ENCODE assay signal across 14 cellular contexts in genomic region chr6:168181776-168182765, GRCh38.
A peak's percentile ranks its signal among the peaks of the same experiment; 100 is the strongest.
DNase-seq lines count a peak whose midpoint lies in the region; ATAC-seq and TF ChIP-seq lines count a peak whose summit lies in the region.
"Had no signal": no experiment of that assay in that cellular context is flagged by ENCODE, and none has a peak within 500 bp of the region (broad histone marks: within the 10 kb centered on the region; RNA-seq: fewer than 3 reads in every experiment).

No MANE protein-coding gene starts in this region.

- H3K4me3 ChIP-seq in A673 (ENCODE audit: low read depth, low read length, poor library complexity, severe bottlenecking) (no peak overlapping the region), GM23338 (no peak overlapping the region), endodermal cell (ENCODE audit: low read length) (no peak overlapping the region), neural progenitor cell (no peak overlapping the region), brain microvascular endothelial cell (ENCODE audit: low read depth, low read length) (no peak overlapping the region)

- H3K4me3 Mint-ChIP-seq in GM23338: no peak overlapping the region
- H3K4me3 Mint-ChIP-seq in endodermal cell: no peak overlapping the region
- peak overlapping the region; percentile 19 for H3K4me3 Mint-ChIP-seq in neural progenitor cell
- H3K4me3 Mint-ChIP-seq: CD4-positive, CD25-positive, alpha-beta regulatory T cell; IgD-negative memory B cell had no signal

- H3K27ac ChIP-seq in A673 (ENCODE audit: low read depth, low read length, poor library complexity, severe bottlenecking): peak overlapping the region; percentile 85
- no peak overlapping the region for H3K27ac ChIP-seq in GM23338 (ENCODE audit: low read depth)
- H3K27ac ChIP-seq in endodermal cell (ENCODE audit: low read depth, low read length): no peak overlapping the region
- no peak overlapping the region for H3K27ac ChIP-seq in neural progenitor cell
- H3K27ac ChIP-seq in brain microvascular endothelial cell: no peak overlapping the region

- in situ Hi-C loops in brain microvascular endothelial cell (cut with HindIII; ENCODE audit: low pct_ligation_motif_present, low sequenced_read_pairs): no loop called here

- H4K20me1 ChIP-seq in GM23338 (replicated peaks; ENCODE audit: insufficient read depth) (no peaks in the 10 kb centered on the region), neural progenitor cell (ENCODE audit: low read depth) (peaks cover 8% of the 10 kb centered on the region)

- H3K36me3 Mint-ChIP-seq in GM23338 (ENCODE audit: low read depth): peaks cover 4% of the 10 kb centered on the region; the same call in 2 of the 3 replicates
- peaks cover 4% of the 10 kb centered on the region for H3K36me3 Mint-ChIP-seq in endodermal cell (ENCODE audit: low read depth)
- H3K36me3 Mint-ChIP-seq in neural progenitor cell: peaks cover 3% of the 10 kb centered on the region
- H3K36me3 Mint-ChIP-seq: CD4-positive, CD25-positive, alpha-beta regulatory T cell had no signal

- H3K79me2 ChIP-seq in GM23338 (replicated peaks; ENCODE audit: insufficient read depth) (no peaks in the 10 kb centered on the region), neural progenitor cell (ENCODE audit: low read depth) (no peaks in the 10 kb centered on the region)

- 86 to 91% methylated on average over 17 to 24 of the region's 24 CpGs for WGBS in endodermal cell (ENCODE audit: insufficient coverage in 1 of 2, insufficient read length in 1 of 2), 2 experiments

- H3K9me3 Mint-ChIP-seq in GM23338: peaks cover 18% of the 10 kb centered on the region
- H3K9me3 Mint-ChIP-seq in endodermal cell: peaks cover 15% of the 10 kb centered on the region
- H3K9me3 Mint-ChIP-seq in neural progenitor cell: peaks cover 9% of the 10 kb centered on the region
- H3K9me3 Mint-ChIP-seq: CD4-positive, CD25-positive, alpha-beta regulatory T cell had no signal

- CTCF ChIA-PET in A673 (lab: Charles Lee): no interaction called here

- TF ChIP-seq CTCF in A673 (conservative IDR thresholded peaks at IDR 0.05; ENCODE audit: low read depth, low read length) (no peak), GM23338 (conservative IDR thresholded peaks at IDR 0.05; ENCODE audit: low read depth in 2 of 2) (no peak), endodermal cell (conservative IDR thresholded peaks at IDR 0.05) (no peak), neural progenitor cell (IDR thresholded peaks at IDR 0.05) (no peak), brain microvascular endothelial cell (IDR thresholded peaks at IDR 0.05; ENCODE audit: low read depth, low read length, missing control alignments) (no peak)

- H3K36me3 ChIP-seq in A673 (ENCODE audit: insufficient read depth, low read length, poor library complexity, severe bottlenecking) (no peaks in the 10 kb centered on the region), GM23338 (ENCODE audit: insufficient read depth) (no peaks in the 10 kb centered on the region), endodermal cell (ENCODE audit: control insufficient read depth, insufficient read depth, low read length) (no peaks in the 10 kb centered on the region), neural progenitor cell (no peaks in the 10 kb centered on the region), brain microvascular endothelial cell (replicated peaks) (no peaks in the 10 kb centered on the region)

- H3K9me3 ChIP-seq in A673 (ENCODE audit: low read depth, low read length, poor library complexity, severe bottlenecking) (no peaks in the 10 kb centered on the region), endodermal cell (ENCODE audit: control insufficient read depth, low read length) (no peaks in the 10 kb centered on the region), neural progenitor cell (ENCODE audit: low read depth) (no peaks in the 10 kb centered on the region)
- H3K9me3 ChIP-seq: Caco-2 had no signal

- no peaks in the 10 kb centered on the region for H3F3A ChIP-seq in GM23338 (replicated peaks; ENCODE audit: low read depth)
- H3F3A ChIP-seq in neural progenitor cell (ENCODE audit: low read depth): peaks cover 15% of the 10 kb centered on the region

- POLR2A ChIA-PET in A673 (lab: Charles Lee; ENCODE audit: low non-redundant PET): interaction anchor here (0.6 kb wide), 1 partner anchor 26 kb away, joined by 4 read pairs; no protein-coding TSS in a partner anchor

- intact Hi-C loops in A673 (cut with micrococcal nuclease; ENCODE audit: unreplicated experiment): no loop called here

- H3K4me2 ChIP-seq in GM23338 (no peak overlapping the region), neural progenitor cell (peak overlapping the region; percentile 41)

- peak overlapping the region; percentile 29 for H2AFZ ChIP-seq in GM23338
- H2AFZ ChIP-seq in neural progenitor cell (replicated peaks): no peak overlapping the region

- H3K27me3 ChIP-seq in A673 (replicated peaks; ENCODE audit: insufficient read depth, low read depth, low read length, poor library complexity) (no peaks in the 10 kb centered on the region), GM23338 (ENCODE audit: insufficient read depth) (no peaks in the 10 kb centered on the region), endodermal cell (ENCODE audit: control insufficient read depth, insufficient read depth, low read length, poor library complexity, severe bottlenecking) (no peaks in the 10 kb centered on the region), neural progenitor cell (peaks cover 70% of the 10 kb centered on the region), brain microvascular endothelial cell (replicated peaks) (no peaks in the 10 kb centered on the region)

- H3K27ac Mint-ChIP-seq in GM23338 (peak overlapping the region; percentile 70), endodermal cell (no peak overlapping the region), neural progenitor cell (peak overlapping the region; percentile 21)
- H3K27ac Mint-ChIP-seq: CD4-positive, CD25-positive, alpha-beta regulatory T cell had no signal

- H3K4me1 Mint-ChIP-seq in GM23338 (peaks cover 42% of the 10 kb centered on the region), endodermal cell (peaks cover 14% of the 10 kb centered on the region), neural progenitor cell (peaks cover 47% of the 10 kb centered on the region)
- H3K4me1 Mint-ChIP-seq: CD4-positive, CD25-positive, alpha-beta regulatory T cell; IgD-negative memory B cell had no signal

- peak; percentile 94 for DNase-seq in A673 (ENCODE audit: low spot score)
- DNase-seq in GM23338 (ENCODE audit: low spot score): no peak
- DNase-seq in endodermal cell: peak; percentile 42
- peak; percentile 75 for DNase-seq in neural progenitor cell (ENCODE audit: low spot score)
- DNase-seq in brain microvascular endothelial cell: no peak
- no peak for DNase-seq in cerebellar nuclear complex (lab: John Stamatoyannopoulos, UW)
- no peak for DNase-seq in HPDE6-E6E7 (ENCODE audit: extremely low spot score)
- DNase-seq: CD4-positive, CD25-positive, alpha-beta regulatory T cell; DMS153; NCI-H1105 treated with DMSO at 0.1 percent for 48 hours; NCI-H187 treated with DMSO at 0.1 percent for 48 hours; NCI-H748 treated with DMSO at 0.1 percent for 48 hours had no signal

- peaks cover 57% of the 10 kb centered on the region for H3K4me1 ChIP-seq in A673 (ENCODE audit: insufficient read depth, low read length, poor library complexity, severe bottlenecking)
- H3K4me1 ChIP-seq in GM23338 (ENCODE audit: insufficient read depth): peaks cover 32% of the 10 kb centered on the region
- peaks cover 13% of the 10 kb centered on the region for H3K4me1 ChIP-seq in endodermal cell (ENCODE audit: control insufficient read depth, insufficient read depth, low read length)
- peaks cover 39% of the 10 kb centered on the region for H3K4me1 ChIP-seq in neural progenitor cell
- H3K4me1 ChIP-seq: Caco-2 had no signal

- TSS peak; percentile 83 for BruUV-seq in A673 (replicated peaks; lab: Mats Ljungman, UMichigan)

- peaks cover 6% of the 10 kb centered on the region for H3K27me3 Mint-ChIP-seq in GM23338 (ENCODE audit: insufficient read depth, low read depth, poor library complexity)
- H3K27me3 Mint-ChIP-seq in endodermal cell (ENCODE audit: insufficient read depth): peaks cover 7% of the 10 kb centered on the region
- H3K27me3 Mint-ChIP-seq in neural progenitor cell (ENCODE audit: insufficient read depth, low read depth): peaks cover 38% of the 10 kb centered on the region

- ATAC-seq in GM23338: no peak

- peaks cover under 1% of the 10 kb centered on the region; the same call in 1 of the 2 replicates for H3K9me2 ChIP-seq in GM23338 (ENCODE audit: insufficient read depth)

- H3K9ac ChIP-seq in endodermal cell (ENCODE audit: extremely low read depth, low read length, poor library complexity, severe bottlenecking): no peak overlapping the region
- no peak overlapping the region for H3K9ac ChIP-seq in neural progenitor cell

TF ChIP-seq in GM23338, 12 proteins besides CTCF, POLR2A, EP300 and RAD21 (continues in another document):
- TF ChIP-seq ETS1 (IDR thresholded peaks at IDR 0.05): no peak
- no peak for TF ChIP-seq JUNB (IDR thresholded peaks at IDR 0.05; ENCODE audit: unreplicated experiment)
- TF ChIP-seq ZNF331 (CRISPR knock-in tag; IDR thresholded peaks at IDR 0.05; ENCODE audit: low read depth): no peak
- no peak for TF ChIP-seq EZH2 (IDR thresholded peaks at IDR 0.05; ENCODE audit: low read depth, unreplicated experiment)

Comparison
In these comparisons a context has a peak if more than half of its experiments do, and no peak if none do; other contexts are left out.
1. DNase-seq: peak in A673 (single experiment), endodermal cell (single experiment) and neural progenitor cell (single experiment); none in GM23338 (single experiment), brain microvascular endothelial cell (single experiment), cerebellar nuclear complex (0 of 2) and HPDE6-E6E7 (single experiment).